23 cellular contexts compared by ENCODE assay signal in genomic region chr4:26892480-26893150, GRCh38. TPM values are rescaled to one million over a fixed set of nuclear protein-coding genes. Genes with fewer than 3 reads are reported as not detected.
DNase-seq lines count a peak whose midpoint lies in the region; ATAC-seq and TF ChIP-seq lines count a peak whose summit lies in the region.
"Had no signal": no experiment of that assay in that cellular context is flagged by ENCODE, and none has a peak within 500 bp of the region (broad histone marks: within the 10 kb centered on the region; RNA-seq: fewer than 3 reads in every experiment).

No MANE protein-coding gene starts in this region.

- no peak overlapping the region for H3K27ac Mint-ChIP-seq in activated CD4-positive, alpha-beta T cell treated with anti-CD3 and anti-CD28 coated beads for 36 hours
- H3K27ac Mint-ChIP-seq in GM23338: peak overlapping the region; percentile 64; the same call in 1 of the 2 replicates
- peak overlapping the region; percentile 88 for H3K27ac Mint-ChIP-seq in central memory CD8-positive, alpha-beta T cell (ENCODE audit: low read depth)
- H3K27ac Mint-ChIP-seq in stimulated activated naive B cell treated with anti-CD40 and anti-IgM and Interleukin-4, amounts not matched to agents 10 μg/mL and 1 μg/mL and 100 μg/mL, for 72 hours: peak overlapping the region; percentile 43

- no peak overlapping the region for H3K27ac ChIP-seq in GM23338 (ENCODE audit: low read depth)
- H3K27ac ChIP-seq: brain microvascular endothelial cell, tibial nerve had no signal

- H3K9me3 Mint-ChIP-seq in activated CD4-positive, alpha-beta T cell treated with anti-CD3 and anti-CD28 coated beads for 36 hours (ENCODE audit: low read depth): peaks cover 9% of the 10 kb centered on the region
- H3K9me3 Mint-ChIP-seq in GM23338: peaks cover 9% of the 10 kb centered on the region; the same call in 2 of the 3 replicates
- H3K9me3 Mint-ChIP-seq in central memory CD8-positive, alpha-beta T cell: no peaks in the 10 kb centered on the region
- peaks cover 3 to 6% of the 10 kb centered on the region in 2 donors for H3K9me3 Mint-ChIP-seq in stimulated activated naive B cell treated with anti-CD40 and anti-IgM and Interleukin-4, amounts not matched to agents 10 μg/mL and 1 μg/mL and 100 μg/mL, for 72 hours

- ATAC-seq in activated CD4-positive, alpha-beta T cell treated with anti-CD3 and anti-CD28 coated beads for 36 hours: peak; percentile 73
- no peak for ATAC-seq in GM23338
- peak; percentile 24 for ATAC-seq in central memory CD8-positive, alpha-beta T cell (replicated peaks; ENCODE audit: extremely low read depth, poor library complexity, severe bottlenecking)
- peak; percentile 48 to 52 for ATAC-seq in stimulated activated naive B cell treated with anti-CD40 and anti-IgM and Interleukin-4, amounts not matched to agents 10 μg/mL and 1 μg/mL and 100 μg/mL, for 72 hours (replicated peaks)

- no peak for TF ChIP-seq CTCF in GM23338 (conservative IDR thresholded peaks at IDR 0.05; ENCODE audit: low read depth in 2 of 2)

- H4K20me1 ChIP-seq in GM23338 (replicated peaks; ENCODE audit: insufficient read depth): no peaks in the 10 kb centered on the region

- no peaks in the 10 kb centered on the region for H3K4me1 ChIP-seq in GM23338 (ENCODE audit: insufficient read depth)
- H3K4me1 ChIP-seq: BE2C had no signal

- H3K27me3 Mint-ChIP-seq in activated CD4-positive, alpha-beta T cell treated with anti-CD3 and anti-CD28 coated beads for 36 hours: no peaks in the 10 kb centered on the region
- H3K27me3 Mint-ChIP-seq in GM23338 (ENCODE audit: insufficient read depth, low read depth, poor library complexity): peaks cover 3% of the 10 kb centered on the region
- H3K27me3 Mint-ChIP-seq in central memory CD8-positive, alpha-beta T cell: no peaks in the 10 kb centered on the region
- H3K27me3 Mint-ChIP-seq in stimulated activated naive B cell treated with anti-CD40 and anti-IgM and Interleukin-4, amounts not matched to agents 10 μg/mL and 1 μg/mL and 100 μg/mL, for 72 hours: no peaks in the 10 kb centered on the region

- peaks cover 56% of the 10 kb centered on the region for H3K4me1 Mint-ChIP-seq in activated CD4-positive, alpha-beta T cell treated with anti-CD3 and anti-CD28 coated beads for 36 hours
- peaks cover 3% of the 10 kb centered on the region; the same call in 1 of the 3 replicates for H3K4me1 Mint-ChIP-seq in GM23338
- peaks cover 49% of the 10 kb centered on the region for H3K4me1 Mint-ChIP-seq in central memory CD8-positive, alpha-beta T cell
- H3K4me1 Mint-ChIP-seq in stimulated activated naive B cell treated with anti-CD40 and anti-IgM and Interleukin-4, amounts not matched to agents 10 μg/mL and 1 μg/mL and 100 μg/mL, for 72 hours: peaks cover 25 to 76% of the 10 kb centered on the region in 2 donors

- no peaks in the 10 kb centered on the region for H3K27me3 ChIP-seq in GM23338 (ENCODE audit: insufficient read depth)
- H3K27me3 ChIP-seq: BE2C, brain microvascular endothelial cell, tibial nerve had no signal

- H3K36me3 Mint-ChIP-seq in activated CD4-positive, alpha-beta T cell treated with anti-CD3 and anti-CD28 coated beads for 36 hours (ENCODE audit: low read depth): peaks cover 29% of the 10 kb centered on the region
- H3K36me3 Mint-ChIP-seq in GM23338 (ENCODE audit: low read depth): peaks cover 14% of the 10 kb centered on the region
- H3K36me3 Mint-ChIP-seq in central memory CD8-positive, alpha-beta T cell (ENCODE audit: insufficient read depth): peaks cover 2% of the 10 kb centered on the region
- H3K36me3 Mint-ChIP-seq in stimulated activated naive B cell treated with anti-CD40 and anti-IgM and Interleukin-4, amounts not matched to agents 10 μg/mL and 1 μg/mL and 100 μg/mL, for 72 hours: peaks cover 28 to 31% of the 10 kb centered on the region in 2 donors

- H3K4me3 Mint-ChIP-seq in activated CD4-positive, alpha-beta T cell treated with anti-CD3 and anti-CD28 coated beads for 36 hours: no peak overlapping the region
- no peak overlapping the region for H3K4me3 Mint-ChIP-seq in GM23338
- H3K4me3 Mint-ChIP-seq in central memory CD8-positive, alpha-beta T cell: no peak overlapping the region
- no peak overlapping the region for H3K4me3 Mint-ChIP-seq in stimulated activated naive B cell treated with anti-CD40 and anti-IgM and Interleukin-4, amounts not matched to agents 10 μg/mL and 1 μg/mL and 100 μg/mL, for 72 hours

- no peaks in the 10 kb centered on the region for H3K9me2 ChIP-seq in GM23338 (ENCODE audit: insufficient read depth)

- H3K79me2 ChIP-seq in GM23338 (replicated peaks; ENCODE audit: insufficient read depth): peaks cover 40% of the 10 kb centered on the region

- no peak overlapping the region for H2AFZ ChIP-seq in GM23338

- no peaks in the 10 kb centered on the region for H3F3A ChIP-seq in GM23338 (replicated peaks; ENCODE audit: low read depth)

- DNase-seq in activated CD4-positive, alpha-beta T cell treated with anti-CD3 and anti-CD28 coated beads for 36 hours: no peak
- no peak for DNase-seq in activated CD4-positive, alpha-beta T cell treated with anti-CD3 and anti-CD28 coated beads for 4 hours
- DNase-seq in GM23338 (ENCODE audit: low spot score) (no peak), amygdala (lab: John Stamatoyannopoulos, UW) (no peak), NOMO-1 (lab: John Stamatoyannopoulos, UW; ENCODE audit: unreplicated experiment in 2 of 2) (no peak), dermis blood vessel endothelial cell (no peak)
- no peak for DNase-seq in central memory CD8-positive, alpha-beta T cell (ENCODE audit: low spot score in 2 of 2)
- no peak for DNase-seq in stimulated activated naive B cell treated with anti-CD40 and anti-IgM and Interleukin-4, amounts not matched to agents 10 μg/mL and 1 μg/mL and 100 μg/mL, for 72 hours
- DNase-seq: activated CD4-positive, alpha-beta T cell treated with anti-CD3 and anti-CD28 coated beads, Interleukin-2, amount 50 U/mL, for 1 hour; BE2C; brain microvascular endothelial cell; Kasumi-1; kidney glomerular epithelial cell; NCI-H187 treated with DMSO at 0.1 percent for 48 hours; NCI-H2227 treated with DMSO at 0.1 percent for 48 hours; NCI-H748 treated with DMSO at 0.1 percent for 48 hours; occipital lobe; retina; SHP77; stimulated activated naive CD4-positive, alpha-beta T cell treated with Interleukin-2 at 50 U/mL for 16 hours; T-helper 1 cell had no signal

- H3K4me3 ChIP-seq in GM23338: no peak overlapping the region
- H3K4me3 ChIP-seq: smooth muscle cell, tibial nerve had no signal

- intact Hi-C loops in activated CD4-positive, alpha-beta T cell treated with anti-CD3 and anti-CD28 coated beads for 36 hours (cut with DNase I, micrococcal nuclease): no loop called here

- no peaks in the 10 kb centered on the region for H3K36me3 ChIP-seq in GM23338 (ENCODE audit: insufficient read depth)
- H3K36me3 ChIP-seq: BE2C, brain microvascular endothelial cell, tibial nerve had no signal

- no peak overlapping the region for H3K4me2 ChIP-seq in GM23338
- H3K4me2 ChIP-seq: smooth muscle cell had no signal

- CTCF ChIA-PET in activated CD4-positive, alpha-beta T cell treated with anti-CD3 and anti-CD28 coated beads for 36 hours (lab: Charles Lee): interaction anchor here (0.6 to 1.6 kb wide), 2 partner anchors 9 to 19 kb away, joined by 3 to 4 read pairs; no protein-coding TSS in a partner anchor

- POLR2A ChIA-PET in activated CD4-positive, alpha-beta T cell treated with anti-CD3 and anti-CD28 coated beads for 36 hours (lab: Charles Lee): interaction anchor here (0.8 kb wide), 1 partner anchor 31 kb away, joined by 7 read pairs; the partner anchor contains the start of gene STIM2

TF ChIP-seq in GM23338, 12 proteins besides CTCF, POLR2A, EP300 and RAD21 (continues in another document):
- no peak for TF ChIP-seq STAT1 (IDR thresholded peaks at IDR 0.05; ENCODE audit: unreplicated experiment)

RNA-seq across cellular contexts. Expression of gene STIM2, which starts 32.0 kb away (rescaled TPM):
- 10 to 100 TPM; 32.9 to 36.4 TPM for total RNA-seq in activated CD4-positive, alpha-beta T cell treated with anti-CD3 and anti-CD28 coated beads for 36 hours
- 13.1 and 15.1 TPM in 2 replicates for total RNA-seq in GM23338 (2014; rRNA removed; shearing (Covaris generic))
- polyA plus RNA-seq in GM23338 (2016; fragmentation: Nextera tagmentation; extraction: Ambion mirVana): 17.4 and 17.8 TPM in 2 replicates
- total RNA-seq in dermis blood vessel endothelial cell: 18.2 and 19.9 TPM in 2 replicates
